ENCODE assay signal across 35 cellular contexts in genomic region chr6:127079681-127080080, GRCh38. TPM values are rescaled to one million over a fixed set of nuclear protein-coding genes. Genes with fewer than 3 reads are reported as not detected.
"Had no signal": no experiment of that assay in that cellular context is flagged by ENCODE, and none has a peak within 500 bp of the region (broad histone marks: within the 10 kb centered on the region; RNA-seq: fewer than 3 reads in every experiment).

No MANE protein-coding gene starts in this region.

- H3K4me1 ChIP-seq: adrenal gland, body of pancreas, breast epithelium had no signal

- H3K36me3 ChIP-seq: adrenal gland, brain microvascular endothelial cell, breast epithelium had no signal

- H3K4me3 ChIP-seq: adrenal gland, body of pancreas, breast epithelium had no signal

- H3K27me3 ChIP-seq: adrenal gland, body of pancreas, brain microvascular endothelial cell, breast epithelium had no signal

- ATAC-seq: activated CD8-positive, alpha-beta T cell treated with anti-CD3 and anti-CD28 coated beads for 36 hours; activated naive CD4-positive, alpha-beta T cell treated with anti-CD3 and anti-CD28 coated beads, Interleukin-2, amount 50 U/mL, for 72 hours; activated T-cell treated with anti-CD3 and anti-CD28 coated beads, Interleukin-2, amount 50 U/mL, for 4 hours; activated T-cell treated with anti-CD3 and anti-CD28 coated beads, Interleukin-2, amount 50 U/mL, for 72 hours; activated T-helper 17 cell treated with anti-CD3 and anti-CD28 coated beads, Interleukin-2, amount 50 U/mL, for 72 hours; body of pancreas had no signal

- H3K27ac ChIP-seq: adrenal gland, body of pancreas, brain microvascular endothelial cell, breast epithelium, VCaP had no signal

- H3K9me3 ChIP-seq: adrenal gland, body of pancreas, breast epithelium had no signal

- DNase-seq: activated B cell treated with CpG ODN at 0.5 μM for 24 hours; activated CD4-positive, alpha-beta memory T cell treated with anti-CD3 and anti-CD28 coated beads for 36 hours; activated CD4-positive, alpha-beta T cell treated with anti-CD3 and anti-CD28 coated beads for 4 hours; activated CD4-positive, alpha-beta T cell treated with anti-CD3 and anti-CD28 coated beads, Interleukin-2, amount 10 ng/mL, durations not matched to agents 24 days and 14 days; activated CD4-positive, alpha-beta T cell treated with anti-CD3 and anti-CD28 coated beads, Interleukin-2, amount 50 U/mL, for 1 hour; activated CD4-positive, alpha-beta T cell treated with anti-CD3 and anti-CD28 coated beads, Interleukin-2, amount 50 U/mL, for 4 hours; activated CD4-positive, CD25-positive, alpha-beta regulatory T cell treated with anti-CD3 and anti-CD28 coated beads, Interleukin-2, amount 50 U/mL, for 72 hours; activated CD8-positive, alpha-beta memory T cell treated with anti-CD3 and anti-CD28 coated beads, Interleukin-2, amount 50 U/mL, for 4 hours; activated CD8-positive, alpha-beta T cell treated with anti-CD3 and anti-CD28 coated beads for 36 hours; activated effector memory CD4-positive, alpha-beta T cell treated with anti-CD3 and anti-CD28 coated beads, Interleukin-2, amount 50 U/mL, for 16 hours; activated gamma-delta T cell treated with Interleukin-2 at 50 U/mL for 16 hours; activated naive CD4-positive, alpha-beta T cell; activated naive CD4-positive, alpha-beta T cell treated with anti-CD3 and anti-CD28 coated beads for 36 hours; activated naive CD4-positive, alpha-beta T cell treated with anti-CD3 and anti-CD28 coated beads, Interleukin-2, amount 50 U/mL, for 16 hours; activated naive CD8-positive, alpha-beta T cell treated with anti-CD3 and anti-CD28 coated beads for 36 hours; activated T-cell treated with anti-CD3 and anti-CD28 coated beads for 4 hours; activated T-cell treated with anti-CD3 and anti-CD28 coated beads, Interleukin-2, amount 50 U/mL, for 1 hour; activated T-cell treated with anti-CD3 and anti-CD28 coated beads, Interleukin-2, amount 50 U/mL, for 4 hours; activated T-cell treated with anti-CD3 and anti-CD28 coated beads, Interleukin-2, amount 50 U/mL, for 72 hours; adrenal gland; amniotic stem cell; aorta; body of pancreas; brain microvascular endothelial cell; caudate nucleus; cerebellar nuclear complex; T-helper 1 cell; T-helper 2 cell; T-helper 9 cell had no signal

RNA-seq across cellular contexts. Expression of gene RSPO3, which starts 38.8 kb away (rescaled TPM):
- total RNA-seq: activated B cell treated with CpG ODN at 0.5 μM for 24 hours; activated CD4-positive, alpha-beta memory T cell treated with anti-CD3 and anti-CD28 coated beads for 36 hours; activated CD4-positive, alpha-beta T cell treated with anti-CD3 and anti-CD28 coated beads, Interleukin-2, amount 10 ng/mL, durations not matched to agents 24 days and 14 days; activated CD8-positive, alpha-beta memory T cell treated with anti-CD3 and anti-CD28 coated beads for 36 hours; activated CD8-positive, alpha-beta T cell treated with anti-CD3 and anti-CD28 coated beads for 36 hours; activated naive CD4-positive, alpha-beta T cell treated with anti-CD3 and anti-CD28 coated beads for 36 hours; activated naive CD4-positive, alpha-beta T cell treated with anti-CD3 and anti-CD28 coated beads, Interleukin-2, amount 50 U/mL, for 72 hours; activated naive CD8-positive, alpha-beta T cell treated with anti-CD3 and anti-CD28 coated beads for 36 hours; activated T-cell treated with anti-CD3 and anti-CD28 coated beads, Interleukin-2, amount 50 U/mL, for 4 hours; activated T-cell treated with anti-CD3 and anti-CD28 coated beads, Interleukin-2, amount 50 U/mL, for 72 hours; activated T-helper 1 cell treated with anti-CD3 and anti-CD28 coated beads, Interleukin-12 subunit alpha, Interleukin-12 subunit beta, Interleukin-2, Interleukin-4 antibody, amounts not matched to agents 30 ng/mL and 10 ng/mL and 1 ng/mL, durations not matched to agents 14 hours and 24 hours and 36 hours; activated T-helper 17 cell treated with anti-CD3 and anti-CD28 coated beads, Interleukin-2, amount 50 U/mL, for 72 hours had no signal
